In genomic region chr5:121251954-121252353, GRCh38 we compare ENCODE assay signal across 20 cellular contexts.
DNase-seq lines count a peak whose midpoint lies in the region; ATAC-seq, FAIRE-seq and TF ChIP-seq lines count a peak whose summit lies in the region.
"Had no signal": no experiment of that assay in that cellular context is flagged by ENCODE, and none has a peak within 500 bp of the region (broad histone marks: within the 10 kb centered on the region; RNA-seq: fewer than 3 reads in every experiment).

No MANE protein-coding gene starts in this region.

- ATAC-seq in A549 (peak; percentile 95 to 98), HG02588 (IDR thresholded peaks at IDR 0.05; ENCODE audit: unreplicated experiment) (no peak), GM18517 (IDR thresholded peaks at IDR 0.05; ENCODE audit: unreplicated experiment) (no peak)
- ATAC-seq: activated CD8-positive, alpha-beta T cell treated with anti-CD3 and anti-CD28 coated beads for 36 hours; activated T-cell treated with anti-CD3 and anti-CD28 coated beads, Interleukin-2, amount 50 U/mL, for 4 hours; stimulated activated effector memory CD8-positive, alpha-beta T cell treated with anti-CD3 and anti-CD28 coated beads, Interleukin-12 subunit alpha, Interleukin-12 subunit beta, amount 100 ng/mL, for 72 hours; WTC11 had no signal

- peak overlapping the region; percentile 86 for H3K4me2 ChIP-seq in A549

- peak overlapping the region; percentile 66 to 73; a peak in 5 of 6 replicates for H3K27ac ChIP-seq in A549
- H3K27ac ChIP-seq: tibial artery had no signal

- TF ChIP-seq CTCF in A549 (IDR thresholded peaks at IDR 0.05) (no peak), foreskin fibroblast (IDR thresholded peaks at IDR 0.05; ENCODE audit: low read depth, low read length) (no peak)

- peak in 1 of 2 experiments; percentile 48; a peak in 3 of 5 replicates for TF ChIP-seq RAD21 in A549 (conservative IDR thresholded peaks at IDR 0.05 in 1 of 2, IDR thresholded peaks at IDR 0.05 in 1 of 2)

- TF ChIP-seq POLR2A in A549 (IDR thresholded peaks at IDR 0.05; ENCODE audit: low read length): no peak

- WGBS in A549 (ENCODE audit: missing lambda C conversion rate): 1% methylated on average over 5 of the region's 5 CpGs

- H3K9me3 ChIP-seq in A549: no peaks in the 10 kb centered on the region
- H3K9me3 ChIP-seq: tibial artery had no signal

- POLR2A ChIA-PET in A549 (lab: Yijun Ruan, JAX): interaction anchor here (1.3 kb wide), 1 partner anchor 22 kb away, joined by 3 read pairs; no protein-coding TSS in a partner anchor

- peaks cover 23% of the 10 kb centered on the region for H3K4me1 ChIP-seq in A549
- H3K4me1 ChIP-seq: tibial artery had no signal

- CTCF ChIA-PET in A549 (lab: Yijun Ruan, JAX): interaction anchor here (0.8 kb wide), 1 partner anchor 12 kb away, joined by 3 read pairs; no protein-coding TSS in a partner anchor

- DNase-seq in A549 (ENCODE audit: low read depth in 1 of 2, low spot score in 1 of 2) (peak; percentile 34 to 74), HT-29 (ENCODE audit: low spot score) (peak; percentile 46), amniotic epithelial cell (ENCODE audit: low read depth) (peak; percentile 82), foreskin fibroblast (peak; percentile 28 to 60), NCI-H526 treated with DMSO at 0.1 percent for 48 hours (lab: John Stamatoyannopoulos, UW) (no peak), inferior parietal cortex (ENCODE audit: extremely low spot score) (no peak)
- DNase-seq: activated CD8-positive, alpha-beta T cell treated with anti-CD3 and anti-CD28 coated beads for 36 hours; activated naive CD8-positive, alpha-beta T cell treated with anti-CD3 and anti-CD28 coated beads for 36 hours; activated T-cell treated with anti-CD3 and anti-CD28 coated beads, Interleukin-2, amount 50 U/mL, for 4 hours; DMS53; GOT3; NCI-H187 treated with DMSO at 0.1 percent for 48 hours; NCI-H446 treated with DMSO at 0.1 percent for 48 hours; SHP77 treated with DMSO at 0.1 percent for 48 hours; T-helper 2 cell; tibial artery had no signal

- TF ChIP-seq EP300 in A549 (IDR thresholded peaks at IDR 0.05): peak; percentile 48 to 65; a peak in 2 of 5 replicates

- peak; percentile 84 for FAIRE-seq in A549 (lab: Jason Lieb, UNC)

- peak overlapping the region; percentile 26; the same call in 2 of the 3 replicates for H3K4me3 ChIP-seq in A549
- H3K4me3 ChIP-seq in foreskin fibroblast (ENCODE audit: low read depth in 1 of 2, low read length in 2 of 2): no peak overlapping the region
- H3K4me3 ChIP-seq: tibial artery had no signal

TF ChIP-seq in A549, 52 proteins besides CTCF, POLR2A, EP300 and RAD21:
- TF ChIP-seq GATA3 (IDR thresholded peaks at IDR 0.05; ENCODE audit: borderline replicate concordance) (peak; percentile 77; the same call in 1 of the 2 replicates), HES2 (IDR thresholded peaks at IDR 0.05) (peak; percentile 76; the same call in 1 of the 2 replicates), JUNB (IDR thresholded peaks at IDR 0.05) (peak; percentile 94), CEBPB (IDR thresholded peaks at IDR 0.05) (peak; percentile 86 to 89), HOXB5 (CRISPR knock-in tag; IDR thresholded peaks at IDR 0.05) (0 out of 2 replicates have a peak, but pooled peaks have one; percentile 37), ELK1 (IDR thresholded peaks at IDR 0.05; ENCODE audit: low read depth, low read length) (no peak), SMC3 (IDR thresholded peaks at IDR 0.05) (0 out of 3 replicates have a peak, but pooled peaks have one; percentile 19), PBX3 (IDR thresholded peaks at IDR 0.05) (no peak), USF2 (IDR thresholded peaks at IDR 0.05) (no peak), MAX (IDR thresholded peaks at IDR 0.05) (0 out of 2 replicates have a peak, but pooled peaks have one; percentile 22), TFCP2L1 (CRISPR knock-in tag; IDR thresholded peaks at IDR 0.05) (no peak), FOSL2 (IDR thresholded peaks at IDR 0.05) (peak; percentile 88), FOSL2 (CRISPR knock-in tag; IDR thresholded peaks at IDR 0.05) (peak; percentile 92), JUN (IDR thresholded peaks at IDR 0.05) (peak; percentile 34 to 89; a peak in 1 of 5 replicates), BCL3 (IDR thresholded peaks at IDR 0.05) (peak; percentile 86; the same call in 1 of the 3 replicates)
TF ChIP-seq in A549: peak in this region for 10.

Comparison
In these comparisons a context has a peak if more than half of its experiments do, and no peak if none do; other contexts are left out.
1. ATAC-seq: peak in A549 (2 of 2); none in HG02588 (single experiment) and GM18517 (single experiment).
2. DNase-seq: peak in A549 (2 of 2), HT-29 (single experiment), amniotic epithelial cell (single experiment) and foreskin fibroblast (2 of 2); none in NCI-H526 treated with DMSO at 0.1 percent for 48 hours (single experiment) and inferior parietal cortex (single experiment).